34 cellular contexts compared by ENCODE assay signal in genomic region chr2:160634436-160634835, GRCh38.
"Had no signal": no experiment of that assay in that cellular context is flagged by ENCODE, and none has a peak within 500 bp of the region (broad histone marks: within the 10 kb centered on the region; RNA-seq: fewer than 3 reads in every experiment).

No MANE protein-coding gene starts in this region.

- ATAC-seq: activated CD4-positive, alpha-beta T cell treated with anti-CD3 and anti-CD28 coated beads for 36 hours; activated CD8-positive, alpha-beta memory T cell treated with anti-CD3 and anti-CD28 coated beads, Interleukin-2, amount 10 ng/mL, durations not matched to agents 7 days and 5 days; activated CD8-positive, alpha-beta T cell treated with anti-CD3 and anti-CD28 coated beads, Interleukin-2, amount 10 ng/mL, durations not matched to agents 7 days and 5 days; activated naive CD8-positive, alpha-beta T cell treated with anti-CD3 and anti-CD28 coated beads, Interleukin-2, amount 50 U/mL, for 24 hours; gastroesophageal sphincter; T-helper 17 cell had no signal

- H3K4me3 Mint-ChIP-seq: activated CD4-positive, alpha-beta memory T cell treated with anti-CD3 and anti-CD28 coated beads for 36 hours; activated CD4-positive, alpha-beta T cell treated with anti-CD3 and anti-CD28 coated beads for 36 hours; activated CD4-positive, alpha-beta T cell treated with anti-CD3 and anti-CD28 coated beads, Interleukin-2, amount 10 ng/mL, durations not matched to agents 24 days and 14 days; activated CD8-positive, alpha-beta memory T cell treated with anti-CD3 and anti-CD28 coated beads, Interleukin-2, amount 10 ng/mL, durations not matched to agents 7 days and 5 days; activated CD8-positive, alpha-beta T cell treated with anti-CD3 and anti-CD28 coated beads, Interleukin-2, amount 10 ng/mL, durations not matched to agents 7 days and 5 days; activated naive CD4-positive, alpha-beta T cell treated with anti-CD3 and anti-CD28 coated beads for 36 hours; activated naive CD4-positive, alpha-beta T cell treated with anti-CD3 and anti-CD28 coated beads, Interleukin-2, amount 50 U/mL, for 24 hours; activated naive CD8-positive, alpha-beta T cell treated with anti-CD3 and anti-CD28 coated beads for 36 hours; activated naive CD8-positive, alpha-beta T cell treated with anti-CD3 and anti-CD28 coated beads, Interleukin-2, amount 50 U/mL, for 24 hours; activated T-helper 1 cell treated with anti-CD3 and anti-CD28 coated beads, Interleukin-12 subunit alpha, Interleukin-12 subunit beta, Interleukin-2, Interleukin-4 antibody, amounts not matched to agents 30 ng/mL and 10 ng/mL and 1 ng/mL, durations not matched to agents 14 hours and 24 hours and 36 hours; brain; T-helper 17 cell; T-helper 2 cell treated with Interferon-gamma antibody and Interleukin-4, amounts not matched to agents 5 μg/mL and 100 μg/mL, for 36 hours had no signal

- H3K9me3 ChIP-seq: ascending aorta, colonic mucosa had no signal

- H3K4me1 ChIP-seq: breast epithelium, colonic mucosa had no signal

- H3K27me3 Mint-ChIP-seq: activated CD4-positive, alpha-beta memory T cell treated with anti-CD3 and anti-CD28 coated beads for 36 hours; activated CD4-positive, alpha-beta T cell treated with anti-CD3 and anti-CD28 coated beads for 36 hours; activated CD4-positive, alpha-beta T cell treated with anti-CD3 and anti-CD28 coated beads, Interleukin-2, amount 10 ng/mL, durations not matched to agents 24 days and 14 days; activated naive CD4-positive, alpha-beta T cell treated with anti-CD3 and anti-CD28 coated beads, Interleukin-2, amount 50 U/mL, for 24 hours; activated naive CD8-positive, alpha-beta T cell treated with anti-CD3 and anti-CD28 coated beads for 36 hours; activated naive CD8-positive, alpha-beta T cell treated with anti-CD3 and anti-CD28 coated beads, Interleukin-2, amount 50 U/mL, for 24 hours; brain; T-helper 17 cell had no signal

- H3K27ac ChIP-seq: breast epithelium, colonic mucosa, WERI-Rb-1 had no signal

- H3K4me1 Mint-ChIP-seq: activated CD4-positive, alpha-beta T cell treated with anti-CD3 and anti-CD28 coated beads, Interleukin-2, amount 10 ng/mL, durations not matched to agents 24 days and 14 days; activated CD8-positive, alpha-beta memory T cell treated with anti-CD3 and anti-CD28 coated beads, Interleukin-2, amount 10 ng/mL, durations not matched to agents 7 days and 5 days; T-helper 17 cell had no signal

- H3K36me3 ChIP-seq: ascending aorta, breast epithelium, cardiac muscle cell, colonic mucosa, esophagus muscularis mucosa, gastroesophageal sphincter, WERI-Rb-1 had no signal

- DNase-seq: activated CD4-positive, alpha-beta memory T cell treated with anti-CD3 and anti-CD28 coated beads for 36 hours; activated CD4-positive, alpha-beta T cell treated with anti-CD3 and anti-CD28 coated beads for 36 hours; activated CD4-positive, CD25-positive, alpha-beta regulatory T cell; activated CD4-positive, CD25-positive, alpha-beta regulatory T cell treated with anti-CD3 and anti-CD28 coated beads, Interleukin-2, amount 50 U/mL, for 72 hours; activated CD8-positive, alpha-beta memory T cell treated with anti-CD3 and anti-CD28 coated beads, Interleukin-2, amount 10 ng/mL, durations not matched to agents 7 days and 5 days; activated CD8-positive, alpha-beta memory T cell treated with anti-CD3 and anti-CD28 coated beads, Interleukin-2, amount 50 U/mL, for 4 hours; activated CD8-positive, alpha-beta T cell treated with anti-CD3 and anti-CD28 coated beads, Interleukin-2, amount 10 ng/mL, durations not matched to agents 7 days and 5 days; activated effector memory CD4-positive, alpha-beta T cell treated with anti-CD3 and anti-CD28 coated beads, Interleukin-2, amount 50 U/mL, for 16 hours; activated naive CD4-positive, alpha-beta T cell treated with anti-CD3 and anti-CD28 coated beads for 36 hours; activated naive CD8-positive, alpha-beta T cell treated with anti-CD3 and anti-CD28 coated beads for 36 hours; activated naive CD8-positive, alpha-beta T cell treated with anti-CD3 and anti-CD28 coated beads, Interleukin-2, amount 50 U/mL, for 24 hours; activated T-cell treated with anti-CD3 and anti-CD28 coated beads, Interleukin-2, amount 50 U/mL, for 1 hour; activated T-cell treated with anti-CD3 and anti-CD28 coated beads, Interleukin-2, amount 50 U/mL, for 48 hours; central memory CD4-positive, alpha-beta T cell; cerebellar nuclear complex; colonic mucosa; effector memory CD4-positive, alpha-beta T cell; erythroblast; foreskin melanocyte; T-helper 1 cell; T-helper 17 cell; T1000; WERI-Rb-1 had no signal

- H3K36me3 Mint-ChIP-seq: brain had no signal

- H3K27ac Mint-ChIP-seq: activated CD4-positive, alpha-beta memory T cell treated with anti-CD3 and anti-CD28 coated beads for 36 hours; activated CD4-positive, alpha-beta T cell treated with anti-CD3 and anti-CD28 coated beads for 36 hours; activated CD4-positive, alpha-beta T cell treated with anti-CD3 and anti-CD28 coated beads, Interleukin-2, amount 10 ng/mL, durations not matched to agents 24 days and 14 days; activated CD8-positive, alpha-beta memory T cell treated with anti-CD3 and anti-CD28 coated beads, Interleukin-2, amount 10 ng/mL, durations not matched to agents 7 days and 5 days; activated CD8-positive, alpha-beta T cell treated with anti-CD3 and anti-CD28 coated beads, Interleukin-2, amount 10 ng/mL, durations not matched to agents 7 days and 5 days; activated naive CD4-positive, alpha-beta T cell treated with anti-CD3 and anti-CD28 coated beads for 36 hours; activated naive CD4-positive, alpha-beta T cell treated with anti-CD3 and anti-CD28 coated beads, Interleukin-2, amount 50 U/mL, for 24 hours; activated naive CD8-positive, alpha-beta T cell treated with anti-CD3 and anti-CD28 coated beads for 36 hours; activated naive CD8-positive, alpha-beta T cell treated with anti-CD3 and anti-CD28 coated beads, Interleukin-2, amount 50 U/mL, for 24 hours; activated T-helper 1 cell treated with anti-CD3 and anti-CD28 coated beads, Interleukin-12 subunit alpha, Interleukin-12 subunit beta, Interleukin-2, Interleukin-4 antibody, amounts not matched to agents 30 ng/mL and 10 ng/mL and 1 ng/mL, durations not matched to agents 14 hours and 24 hours and 36 hours; activated T-helper 2 cell treated with anti-CD3 and anti-CD28 coated beads, Interferon-gamma antibody, Interleukin-2, Interleukin-4, amounts not matched to agents 10 μg/mL and 5 μg/mL and 100 μg/mL, durations not matched to agents 14 hours and 24 hours and 36 hours; brain; T-helper 17 cell; T-helper 2 cell treated with Interferon-gamma antibody and Interleukin-4, amounts not matched to agents 5 μg/mL and 100 μg/mL, for 36 hours had no signal

- H3K4me3 ChIP-seq: cardiac muscle cell, colonic mucosa had no signal

- H3K27me3 ChIP-seq: ascending aorta, breast epithelium, cardiac muscle cell, colonic mucosa, esophagus muscularis mucosa, gastroesophageal sphincter had no signal
